1 cellular context compared by ENCODE assay signal in genomic region chr17:39668141-39668924, GRCh38.
TF ChIP-seq lines count a peak whose summit lies in the region.

TSS of gene PNMT (plus strand) at chr17:39668453. CDS start at chr17:39668476, 23 bp downstream.

TF ChIP-seq in HepG2, 621 proteins besides CTCF, POLR2A, EP300 and RAD21 (continued from another document and continues in another):
- TF ChIP-seq ZFP36L2 (CRISPR knock-in tag; IDR thresholded peaks at IDR 0.05), result no peak
- 0 out of 2 replicates have a peak, but pooled peaks have one; percentile 41 for TF ChIP-seq ZFP82 (CRISPR knock-in tag; IDR thresholded peaks at IDR 0.05; ENCODE audit: borderline replicate concordance)
- no peak for TF ChIP-seq TIGD3 (CRISPR knock-in tag; IDR thresholded peaks at IDR 0.05; ENCODE audit: borderline replicate concordance)
- peak; percentile 76; the same call in 1 of the 2 replicates for TF ChIP-seq KLF6 (CRISPR knock-in tag; IDR thresholded peaks at IDR 0.05)
- peak; percentile 55; the same call in 1 of the 2 replicates for TF ChIP-seq KAT8 (CRISPR knock-in tag; IDR thresholded peaks at IDR 0.05)
- no peak for TF ChIP-seq ZUFSP (CRISPR knock-in tag; IDR thresholded peaks at IDR 0.05; ENCODE audit: borderline replicate concordance)
- TF ChIP-seq GRHL1 (CRISPR knock-in tag; conservative IDR thresholded peaks at IDR 0.05), result no peak
- no peak for TF ChIP-seq NR3C1 (CRISPR knock-in tag; IDR thresholded peaks at IDR 0.05)
- TF ChIP-seq SNAI1 (CRISPR knock-in tag; IDR thresholded peaks at IDR 0.05; ENCODE audit: borderline replicate concordance), result no peak
- TF ChIP-seq HNRNPLL (IDR thresholded peaks at IDR 0.05; ENCODE audit: low read depth, low read length, poor library complexity, severe bottlenecking), result peak; percentile 87
- TF ChIP-seq ZNF816 (CRISPR knock-in tag; IDR thresholded peaks at IDR 0.05; ENCODE audit: borderline replicate concordance), result no peak; the same call in 1 of the 2 replicates
- no peak for TF ChIP-seq GLMP (CRISPR knock-in tag; IDR thresholded peaks at IDR 0.05; ENCODE audit: borderline replicate concordance)
- TF ChIP-seq ZNF883 (CRISPR knock-in tag; IDR thresholded peaks at IDR 0.05; ENCODE audit: not compliant biosample characterization), result peak; percentile 93
- 0 out of 2 replicates have a peak, but pooled peaks have one; percentile 56 for TF ChIP-seq ZSCAN29 (CRISPR knock-in tag; conservative IDR thresholded peaks at IDR 0.05)
- TF ChIP-seq BRD4 (CRISPR knock-in tag; IDR thresholded peaks at IDR 0.05), result no peak
- peak; percentile 97 to 99 for TF ChIP-seq HMGXB4 (CRISPR knock-in tag; IDR thresholded peaks at IDR 0.05; ENCODE audit: borderline replicate concordance in 1 of 2, low read depth in 1 of 2)
- TF ChIP-seq GZF1 (CRISPR knock-in tag; IDR thresholded peaks at IDR 0.05), result peak; percentile 84; the same call in 1 of the 2 replicates
- TF ChIP-seq HOXA5 (CRISPR knock-in tag; IDR thresholded peaks at IDR 0.05), result no peak
- no peak for TF ChIP-seq ZNF710 (CRISPR knock-in tag; IDR thresholded peaks at IDR 0.05; ENCODE audit: borderline replicate concordance)
- TF ChIP-seq NFIC (IDR thresholded peaks at IDR 0.05; ENCODE audit: low read length), result no peak
- TF ChIP-seq NKX3-1 (CRISPR knock-in tag; IDR thresholded peaks at IDR 0.05), result no peak
- TF ChIP-seq IRF2 (CRISPR knock-in tag; IDR thresholded peaks at IDR 0.05), result peak; percentile 72
- TF ChIP-seq NR2C2 (CRISPR knock-in tag; IDR thresholded peaks at IDR 0.05; ENCODE audit: borderline replicate concordance), result peak; percentile 63
- no peak for TF ChIP-seq ZNF101 (CRISPR knock-in tag; IDR thresholded peaks at IDR 0.05; ENCODE audit: borderline replicate concordance, low read depth)
- TF ChIP-seq ZMYM2 (CRISPR knock-in tag; IDR thresholded peaks at IDR 0.05), result no peak
- TF ChIP-seq ZNF839 (CRISPR knock-in tag; IDR thresholded peaks at IDR 0.05; ENCODE audit: borderline replicate concordance), result peak; percentile 47; the same call in 1 of the 2 replicates
- peak; percentile 73; the same call in 1 of the 2 replicates for TF ChIP-seq POGK (CRISPR knock-in tag; conservative IDR thresholded peaks at IDR 0.05)
- no peak for TF ChIP-seq JDP2 (CRISPR knock-in tag; IDR thresholded peaks at IDR 0.05; ENCODE audit: borderline replicate concordance)
- peak in 1 of 2 experiments; percentile 33; a peak in 1 of 4 replicates for TF ChIP-seq ATF4 (CRISPR knock-in tag; IDR thresholded peaks at IDR 0.05)
- peak; percentile 63; the same call in 1 of the 2 replicates for TF ChIP-seq KAT7 (CRISPR knock-in tag; IDR thresholded peaks at IDR 0.05; ENCODE audit: borderline replicate concordance)
- no peak for TF ChIP-seq ZNF367 (CRISPR knock-in tag; IDR thresholded peaks at IDR 0.05; ENCODE audit: borderline replicate concordance)
- no peak for TF ChIP-seq DBP (CRISPR knock-in tag; IDR thresholded peaks at IDR 0.05; ENCODE audit: not compliant biosample characterization)
- no peak; the same call in 1 of the 2 replicates for TF ChIP-seq ZBTB42 (CRISPR knock-in tag; IDR thresholded peaks at IDR 0.05)
- TF ChIP-seq TP53 (CRISPR knock-in tag; conservative IDR thresholded peaks at IDR 0.05), result no peak
- TF ChIP-seq ZNF569 (CRISPR knock-in tag; IDR thresholded peaks at IDR 0.05; ENCODE audit: borderline replicate concordance), result no peak
- TF ChIP-seq GATAD1 (CRISPR knock-in tag; IDR thresholded peaks at IDR 0.05), result peak; percentile 72; the same call in 1 of the 2 replicates
